7 cellular contexts compared by ENCODE assay signal in genomic region chr16:72228014-72228413, GRCh38. TPM values are rescaled to one million over a fixed set of nuclear protein-coding genes. Genes with fewer than 3 reads are reported as not detected.
"Had no signal": no experiment of that assay in that cellular context is flagged by ENCODE, and none has a peak within 500 bp of the region (broad histone marks: within the 10 kb centered on the region; RNA-seq: fewer than 3 reads in every experiment).

No MANE protein-coding gene starts in this region.

- H3K9me3 Mint-ChIP-seq: H9 had no signal

- H3K4me3 Mint-ChIP-seq: H9 had no signal

- H3K4me1 Mint-ChIP-seq: H9 had no signal

- ATAC-seq: K562 had no signal

- FAIRE-seq: H54, K562 had no signal

- H3K4me2 ChIP-seq: KMS-11 had no signal

- H3K4me3 ChIP-seq: K562 had no signal

- H3K27ac Mint-ChIP-seq: H9 had no signal

- DNase-seq: GOT3, H9, HCEC 1CT, IMR-90 had no signal

- H3K27ac ChIP-seq: KMS-11 had no signal

- H3K9ac ChIP-seq: KMS-11 had no signal

RNA-seq across cellular contexts. Expression of gene PMFBP1, which starts 56.1 kb away (rescaled TPM):
- polyA plus RNA-seq: IMR-90 had no signal
